In genomic region chr16:11901091-11901490, GRCh38 we compare ENCODE assay signal across 1 cellular context.
TF ChIP-seq lines count a peak whose summit lies in the region.

No MANE protein-coding gene starts in this region.

TF ChIP-seq in GM23338, 12 proteins besides CTCF, POLR2A, EP300 and RAD21:
- no peak for TF ChIP-seq ETS1 (IDR thresholded peaks at IDR 0.05)
- no peak for TF ChIP-seq POLR2AphosphoS5 (IDR thresholded peaks at IDR 0.05; ENCODE audit: low read depth)
- TF ChIP-seq EZH2 (IDR thresholded peaks at IDR 0.05; ENCODE audit: low read depth, unreplicated experiment), result no peak
- no peak for TF ChIP-seq ZNF462 (CRISPR knock-in tag; IDR thresholded peaks at IDR 0.05)
- no peak for TF ChIP-seq STAT1 (IDR thresholded peaks at IDR 0.05; ENCODE audit: unreplicated experiment)
- no peak for TF ChIP-seq ZNF114 (CRISPR knock-in tag; IDR thresholded peaks at IDR 0.05)
- TF ChIP-seq ZNF331 (CRISPR knock-in tag; IDR thresholded peaks at IDR 0.05; ENCODE audit: low read depth), result no peak
- TF ChIP-seq JUNB (IDR thresholded peaks at IDR 0.05; ENCODE audit: unreplicated experiment), result no peak
- TF ChIP-seq EZH2phosphoT487 (IDR thresholded peaks at IDR 0.05; ENCODE audit: unreplicated experiment), result no peak
- no peak for TF ChIP-seq NANOG (IDR thresholded peaks at IDR 0.05; ENCODE audit: borderline replicate concordance)
- no peak for TF ChIP-seq CREB1 (CRISPR knock-in tag; IDR thresholded peaks at IDR 0.05; ENCODE audit: low read depth)
- TF ChIP-seq REST (IDR thresholded peaks at IDR 0.05; ENCODE audit: unreplicated experiment), result no peak
